Comparison of ENCODE assay signal across 8 cellular contexts in genomic region chr2:112137516-112138142, GRCh38. TPM values are rescaled to one million over a fixed set of nuclear protein-coding genes. Genes with fewer than 3 reads are reported as not detected.
DNase-seq lines count a peak whose midpoint lies in the region; ATAC-seq and TF ChIP-seq lines count a peak whose summit lies in the region.

No MANE protein-coding gene starts in this region.

- WGBS in testis, 2 donors, result 17 to 25% methylated on average over 14 to 15 of the region's 15 CpGs

- H3K27me3 ChIP-seq in BLaER1 treated with 17β-estradiol and CSF1 and Interleukin-3, amounts not matched to agents 10 nM and 100 nM, result peaks cover 47 to 64% (median 56%) of the 10 kb centered on the region in 11 experiments
- peaks cover 65% of the 10 kb centered on the region for H3K27me3 ChIP-seq in HUES6 (ENCODE audit: control insufficient read depth, insufficient read depth, low read length)
- H3K27me3 ChIP-seq in testis, result no peaks in the 10 kb centered on the region

- no peak for TF ChIP-seq POLR2A in testis (IDR thresholded peaks at IDR 0.05)

- H4K20me1 ChIP-seq in BLaER1 treated with 17β-estradiol and CSF1 and Interleukin-3, amounts not matched to agents 10 nM and 100 nM, result peaks cover 0 to 8% (median 0%) of the 10 kb centered on the region in 11 experiments; a peak in 2 of 22 replicates

- H3K4me3 ChIP-seq in BLaER1 treated with 17β-estradiol and CSF1 and Interleukin-3, amounts not matched to agents 10 nM and 100 nM, result peak overlapping the region; percentile 60 to 75 (median 65)
- H3K4me3 ChIP-seq in HUES6 (ENCODE audit: low read depth, low read length) (peak overlapping the region; percentile 62), astrocyte of the spinal cord (ENCODE audit: low read depth, low read length) (peak overlapping the region; percentile 41), testis (peak overlapping the region; percentile 42 to 44)

- H3K36me3 ChIP-seq in BLaER1 treated with 17β-estradiol and CSF1 and Interleukin-3, amounts not matched to agents 10 nM and 100 nM, result 0 out of 22 replicates have a peak, but pooled peaks cover 0 to 2% (median 0%) of the 10 kb centered on the region in 11 experiments
- H3K36me3 ChIP-seq in HUES6 (ENCODE audit: control insufficient read depth, insufficient read depth, low read length) (no peaks in the 10 kb centered on the region), testis (ENCODE audit: low read depth, missing control alignments) (no peaks in the 10 kb centered on the region)

- H3K9ac ChIP-seq in BLaER1 treated with 17β-estradiol and CSF1 and Interleukin-3, amounts not matched to agents 10 nM and 100 nM, result peak overlapping the region in 10 of 11 experiments; percentile 41 to 72 (median 61); a peak in 17 of 22 replicates
- no peak overlapping the region for H3K9ac ChIP-seq in HUES6 (ENCODE audit: low read length)

- peak overlapping the region; percentile 96 to 100 (median 99) for H3K4me2 ChIP-seq in BLaER1 treated with 17β-estradiol and CSF1 and Interleukin-3, amounts not matched to agents 10 nM and 100 nM

- no peak for TF ChIP-seq CTCF in astrocyte of the spinal cord (IDR thresholded peaks at IDR 0.05; ENCODE audit: low read depth, low read length)
- no peak for TF ChIP-seq CTCF in testis (IDR thresholded peaks at IDR 0.05)

- intact Hi-C loops in testis (cut with DNase I; ENCODE audit: low total_unique reads), result no loop called here

- peaks cover 12 to 37% (median 25%) of the 10 kb centered on the region in 10 experiments for H3K4me1 ChIP-seq in BLaER1 treated with 17β-estradiol and CSF1 and Interleukin-3, amounts not matched to agents 10 nM and 100 nM
- H3K4me1 ChIP-seq in HUES6 (ENCODE audit: control insufficient read depth, insufficient read depth, low read length) (peaks cover 5% of the 10 kb centered on the region; the same call in 1 of the 2 replicates), testis (peaks cover 5% of the 10 kb centered on the region)

- H3K27ac ChIP-seq in BLaER1 treated with 17β-estradiol and CSF1 and Interleukin-3, amounts not matched to agents 10 nM and 100 nM, result peak overlapping the region in 5 of 11 experiments; percentile 3 to 51 (median 15); a peak in 7 of 22 replicates
- H3K27ac ChIP-seq in HUES6 (ENCODE audit: low read depth, low read length) (no peak overlapping the region), testis (no peak overlapping the region)

- H3K9me3 ChIP-seq in BLaER1 treated with 17β-estradiol and CSF1 and Interleukin-3, amounts not matched to agents 10 nM and 100 nM (replicated peaks in 1 of 11), result peaks cover 0 to 13% (median 10%) of the 10 kb centered on the region in 11 experiments; a peak in 16 of 22 replicates
- H3K9me3 ChIP-seq in HUES6 (ENCODE audit: control insufficient read depth, insufficient read depth, low read depth, low read length), result peaks cover 5% of the 10 kb centered on the region; the same call in 1 of the 2 replicates
- H3K9me3 ChIP-seq in testis, result no peaks in the 10 kb centered on the region

- in situ Hi-C loops in astrocyte of the spinal cord (cut with HindIII; ENCODE audit: low sequenced_read_pairs), result no loop called here

- DNase-seq in astrocyte of the spinal cord (ENCODE audit: low read depth, low spot score), result no peak
- DNase-seq in left kidney (ENCODE audit: low read depth, low spot score), result peak; percentile 20
- DNase-seq in testis, result no peak
- no peak for DNase-seq in OCI-M2 (lab: John Stamatoyannopoulos, UW; ENCODE audit: unreplicated experiment)
- DNase-seq in iPS-NIHi11 (ENCODE audit: low spot score), result no peak

- ATAC-seq in HG03097 (IDR thresholded peaks at IDR 0.05; ENCODE audit: low FRiP score, unreplicated experiment), result no peak

RNA-seq across cellular contexts. Expression of gene FBLN7, which starts 0.6 kb away (rescaled TPM):
- 1 to 10 TPM in 1 of 2 donors, under 1 TPM in 1; 0.79 to 3.3 TPM for total RNA-seq in testis
- 3.1 TPM for polyA plus RNA-seq in testis (ENCODE audit: insufficient read depth, low read depth, low replicate concordance)
